ENCODE assay signal across 7 cellular contexts in genomic region chr6:167671379-167671976, GRCh38.
A peak's percentile ranks its signal among the peaks of the same experiment; 100 is the strongest.
DNase-seq lines count a peak whose midpoint lies in the region; ATAC-seq, FAIRE-seq and TF ChIP-seq lines count a peak whose summit lies in the region.
"Not testable (repeated sequence)": the region's sequence is repeated elsewhere in the genome, so short reads cannot be mapped to it uniquely, and the experiment has no call there.

No MANE protein-coding gene starts in this region.

- CTCF ChIA-PET in K562 (lab: Yijun Ruan, JAX; ENCODE audit: low intra/inter-chr PET ratio): not testable (repeated sequence)

- not testable (repeated sequence) for H3K9me3 Mint-ChIP-seq in endothelial cell (ENCODE audit: unreplicated experiment)
- peaks cover 12% of the 10 kb centered on the region for H3K9me3 Mint-ChIP-seq in nephron progenitor cell

- not testable (repeated sequence) for BruUV-seq in K562 (replicated peaks; lab: Mats Ljungman, UMichigan)

- H4K20me1 ChIP-seq in DOHH2 (ENCODE audit: control insufficient read depth, insufficient read depth, low read depth, low read length); K562 (replicated peaks; ENCODE audit: control insufficient read depth, insufficient read depth, low read length): not testable (repeated sequence)

- H3K4me1 Mint-ChIP-seq in endothelial cell (ENCODE audit: unreplicated experiment): peaks cover 35% of the 10 kb centered on the region
- peaks cover 65% of the 10 kb centered on the region for H3K4me1 Mint-ChIP-seq in nephron progenitor cell

- not testable (repeated sequence) for H3F3A ChIP-seq in DOHH2 (ENCODE audit: control insufficient read depth, insufficient read depth)

- H3K36me3 ChIP-seq in DOHH2 (ENCODE audit: control insufficient read depth, low read length); K562 (ENCODE audit: control insufficient read depth, insufficient read depth, low read length); liver (ENCODE audit: control insufficient read depth in 4 of 4, insufficient read depth in 3 of 4, low read depth in 1 of 4, low read length in 3 of 4); sigmoid colon: not testable (repeated sequence)

- WGBS in K562 (ENCODE audit: insufficient coverage, low coverage, missing lambda C conversion rate): 0% methylated on average over 3 of the region's 3 CpGs
- 96% methylated on average over 3 of the region's 3 CpGs for WGBS in liver
- WGBS in sigmoid colon, 2 donors: 93 to 96% methylated on average over 3 of the region's 3 CpGs

- POLR2A ChIA-PET in K562 (lab: Yijun Ruan, JAX): not testable (repeated sequence)

- H3K4me1 ChIP-seq in DOHH2 (ENCODE audit: control insufficient read depth, low read length); K562 (replicated peaks in 1 of 2; ENCODE audit: control insufficient read depth in 2 of 2, insufficient read depth in 2 of 2, low read length in 2 of 2); sigmoid colon: not testable (repeated sequence)
- peaks cover 21 to 65% (median 49%) of the 10 kb centered on the region in 4 donors for H3K4me1 ChIP-seq in liver (ENCODE audit: control insufficient read depth in 4 of 4, insufficient read depth in 4 of 4, low read length in 3 of 4)

- not testable (repeated sequence) for H3K9ac ChIP-seq in K562 (ENCODE audit: insufficient read depth in 1 of 2, low read depth in 2 of 2, low read length in 2 of 2); liver (ENCODE audit: low read depth in 1 of 2, low read length in 2 of 2)

- DNase-seq in LNCaP clone FGC (ENCODE audit: low read depth); K562 (ENCODE audit: extremely low read depth in 1 of 4, low spot score in 3 of 4); endothelial cell (ENCODE audit: low spot score); nephron progenitor cell: not testable (repeated sequence)
- DNase-seq in sigmoid colon: peak; percentile 10

- not testable (repeated sequence) for ATAC-seq in K562

- H3K27me3 ChIP-seq in DOHH2 (ENCODE audit: control insufficient read depth, low read length); liver (ENCODE audit: control insufficient read depth in 4 of 4, insufficient read depth in 4 of 4, low read length in 3 of 4); sigmoid colon: not testable (repeated sequence)
- H3K27me3 ChIP-seq in K562 (ENCODE audit: control insufficient read depth in 2 of 2, insufficient read depth in 2 of 2, low read length in 2 of 2): peaks cover 38 to 60% of the 10 kb centered on the region in 2 experiments

- not testable (repeated sequence) for H3K4me3 ChIP-seq in DOHH2 (ENCODE audit: low read length); LNCaP clone FGC (ENCODE audit: low read depth, low read length); K562; liver (ENCODE audit: low read depth in 1 of 3, low read length in 3 of 3); sigmoid colon

- H3K27ac ChIP-seq in DOHH2 (ENCODE audit: low read depth, low read length); K562 (ENCODE audit: extremely low read depth, low read depth, low read length); sigmoid colon: not testable (repeated sequence)
- peak overlapping the region; percentile 25 to 32 for H3K27ac ChIP-seq in liver (ENCODE audit: low read depth in 1 of 2, low read length in 2 of 2)

- not testable (repeated sequence) for H3K4me3 Mint-ChIP-seq in endothelial cell (ENCODE audit: unreplicated experiment)
- H3K4me3 Mint-ChIP-seq in nephron progenitor cell: peak overlapping the region; percentile 34

- H3K9me2 ChIP-seq in DOHH2 (replicated peaks; ENCODE audit: control insufficient read depth, low read length): not testable (repeated sequence)

- H3K9me1 ChIP-seq in K562 (ENCODE audit: control insufficient read depth, insufficient read depth, low read length): not testable (repeated sequence)

- intact Hi-C loops in K562 (cut with micrococcal nuclease); sigmoid colon (cut with DNase I): not testable (repeated sequence)

- peak overlapping the region; percentile 50 for H3K27ac Mint-ChIP-seq in endothelial cell (ENCODE audit: unreplicated experiment)
- H3K27ac Mint-ChIP-seq in nephron progenitor cell: not testable (repeated sequence)

- not testable (repeated sequence) for FAIRE-seq in K562 (lab: Jason Lieb, UNC)

- not testable (repeated sequence) for TF ChIP-seq EP300 in K562 (IDR thresholded peaks at IDR 0.05; ENCODE audit: low read length); sigmoid colon (IDR thresholded peaks at IDR 0.05)

- in situ Hi-C loops in K562 (cut with MboI): not testable (repeated sequence)

- not testable (repeated sequence) for H3K4me2 ChIP-seq in DOHH2 (ENCODE audit: low read length); K562 (ENCODE audit: insufficient read depth, low read length)

- H3K36me3 Mint-ChIP-seq in endothelial cell (ENCODE audit: low read depth, unreplicated experiment); nephron progenitor cell (ENCODE audit: low read depth): not testable (repeated sequence)

- not testable (repeated sequence) for H3K79me2 ChIP-seq in DOHH2 (ENCODE audit: control insufficient read depth, low read length); K562 (ENCODE audit: control insufficient read depth, insufficient read depth, low read length)

- TF ChIP-seq POLR2A in K562 (conservative IDR thresholded peaks at IDR 0.05); sigmoid colon (IDR thresholded peaks at IDR 0.05): not testable (repeated sequence)

- H3K9me3 ChIP-seq in DOHH2 (ENCODE audit: control insufficient read depth, insufficient read depth, low read length): peaks cover 10% of the 10 kb centered on the region
- H3K9me3 ChIP-seq in K562 (replicated peaks; ENCODE audit: control insufficient read depth, insufficient read depth, low read depth, low read length); liver (ENCODE audit: control insufficient read depth in 4 of 4, low read length in 3 of 4); sigmoid colon: not testable (repeated sequence)

- H2AFZ ChIP-seq in K562 (ENCODE audit: low read depth, low read length): not testable (repeated sequence)

- not testable (repeated sequence) for TF ChIP-seq RAD21 in K562 (CRISPR knock-in tag; conservative IDR thresholded peaks at IDR 0.05 in 1 of 2, IDR thresholded peaks at IDR 0.05 in 1 of 2); liver (IDR thresholded peaks at IDR 0.05)

- H3K27me3 Mint-ChIP-seq in endothelial cell (ENCODE audit: unreplicated experiment): peaks cover 12% of the 10 kb centered on the region
- H3K27me3 Mint-ChIP-seq in nephron progenitor cell (ENCODE audit: low read depth, poor library complexity): not testable (repeated sequence)

- peak; percentile 7 for TF ChIP-seq CTCF in DOHH2 (IDR thresholded peaks at IDR 0.05; ENCODE audit: low read depth, low read length, poor library complexity, severe bottlenecking)
- TF ChIP-seq CTCF in LNCaP clone FGC (IDR thresholded peaks at IDR 0.05; ENCODE audit: control insufficient read depth, extremely low read depth, insufficient read depth): peak; percentile 23; the same call in 1 of the 2 replicates
- peak in 2 of 3 experiments; percentile 6 to 37; a peak in 2 of 6 replicates for TF ChIP-seq CTCF in K562 (IDR thresholded peaks at IDR 0.05 in 2 of 3, conservative IDR thresholded peaks at IDR 0.05 in 1 of 3; ENCODE audit: insufficient read depth in 2 of 3, low read depth in 1 of 3, low read length in 3 of 3)
- not testable (repeated sequence) for TF ChIP-seq CTCF in endothelial cell (IDR thresholded peaks at IDR 0.05; ENCODE audit: unreplicated experiment); nephron progenitor cell (IDR thresholded peaks at IDR 0.05); sigmoid colon (IDR thresholded peaks at IDR 0.05)
- TF ChIP-seq CTCF in liver (IDR thresholded peaks at IDR 0.05; ENCODE audit: low read depth, low read length, missing input control): peak; percentile 1
